8 cellular contexts compared by ENCODE assay signal in genomic region chr7:19982841-19983835, GRCh38.
DNase-seq lines count a peak whose midpoint lies in the region; ATAC-seq and TF ChIP-seq lines count a peak whose summit lies in the region.

No MANE protein-coding gene starts in this region.

- no peaks in the 10 kb centered on the region for H3K27me3 ChIP-seq in adrenal gland

- ATAC-seq in HG03432 (IDR thresholded peaks at IDR 0.05; ENCODE audit: unreplicated experiment) (peak; percentile 61), mucosa of descending colon (peak; percentile 19), HG03280 (IDR thresholded peaks at IDR 0.05; ENCODE audit: unreplicated experiment) (no peak), GM19035 (IDR thresholded peaks at IDR 0.05; ENCODE audit: unreplicated experiment) (no peak)

- H3K9me3 ChIP-seq in adrenal gland (replicated peaks in 1 of 3) (no peaks in the 10 kb centered on the region), mucosa of descending colon (no peaks in the 10 kb centered on the region)

- peak; percentile 10 to 62 (median 52) for TF ChIP-seq CTCF in adrenal gland (IDR thresholded peaks at IDR 0.05)
- TF ChIP-seq CTCF in mucosa of descending colon (IDR thresholded peaks at IDR 0.05): no peak

- peak; percentile 1 for DNase-seq in NK-92 treated with Interleukin-12 subunit alpha and Interleukin-12 subunit beta, amount 100 ng/mL, for 24 hours (lab: John Stamatoyannopoulos, UW)
- DNase-seq in NK-92 (lab: John Stamatoyannopoulos, UW; ENCODE audit: unreplicated experiment) (no peak), adrenal gland (peak; percentile 42 to 85 (median 73)), mucosa of descending colon (peak in 1 of 3 donors; percentile 74), OCI-M2 (lab: John Stamatoyannopoulos, UW; ENCODE audit: unreplicated experiment) (no peak)

- H3K4me3 ChIP-seq in adrenal gland (no peak overlapping the region), mucosa of descending colon (no peak overlapping the region)

- intact Hi-C loops in adrenal gland (cut with DNase I) (no loop called here), mucosa of descending colon (cut with DNase I, micrococcal nuclease) (no loop called here)

- TF ChIP-seq POLR2A in adrenal gland (IDR thresholded peaks at IDR 0.05): no peak

- H3K4me1 ChIP-seq in adrenal gland (replicated peaks in 1 of 2) (no peaks in the 10 kb centered on the region), mucosa of descending colon (ENCODE audit: low read depth) (no peaks in the 10 kb centered on the region)

- H3K27ac ChIP-seq in adrenal gland: no peak overlapping the region

- H3K36me3 ChIP-seq in adrenal gland (replicated peaks in 1 of 2): no peaks in the 10 kb centered on the region
- H3K36me3 ChIP-seq in mucosa of descending colon (ENCODE audit: low read depth): no peaks in the 10 kb centered on the region

- 60 to 74% (median 65%) methylated on average over 6 of the region's 6 CpGs for WGBS in adrenal gland, 4 donors

Comparison
In these comparisons a context has a peak if more than half of its experiments do, and no peak if none do; other contexts are left out.
1. DNase-seq: peak in NK-92 treated with Interleukin-12 subunit alpha and Interleukin-12 subunit beta, amount 100 ng/mL, for 24 hours (single experiment) and adrenal gland (7 of 7); none in NK-92 (single experiment) and OCI-M2 (single experiment).
2. ATAC-seq: peak in HG03432 (single experiment) and mucosa of descending colon (single experiment); none in HG03280 (single experiment) and GM19035 (single experiment).